8 cellular contexts compared by ENCODE assay signal in the genomic region with DNA sequence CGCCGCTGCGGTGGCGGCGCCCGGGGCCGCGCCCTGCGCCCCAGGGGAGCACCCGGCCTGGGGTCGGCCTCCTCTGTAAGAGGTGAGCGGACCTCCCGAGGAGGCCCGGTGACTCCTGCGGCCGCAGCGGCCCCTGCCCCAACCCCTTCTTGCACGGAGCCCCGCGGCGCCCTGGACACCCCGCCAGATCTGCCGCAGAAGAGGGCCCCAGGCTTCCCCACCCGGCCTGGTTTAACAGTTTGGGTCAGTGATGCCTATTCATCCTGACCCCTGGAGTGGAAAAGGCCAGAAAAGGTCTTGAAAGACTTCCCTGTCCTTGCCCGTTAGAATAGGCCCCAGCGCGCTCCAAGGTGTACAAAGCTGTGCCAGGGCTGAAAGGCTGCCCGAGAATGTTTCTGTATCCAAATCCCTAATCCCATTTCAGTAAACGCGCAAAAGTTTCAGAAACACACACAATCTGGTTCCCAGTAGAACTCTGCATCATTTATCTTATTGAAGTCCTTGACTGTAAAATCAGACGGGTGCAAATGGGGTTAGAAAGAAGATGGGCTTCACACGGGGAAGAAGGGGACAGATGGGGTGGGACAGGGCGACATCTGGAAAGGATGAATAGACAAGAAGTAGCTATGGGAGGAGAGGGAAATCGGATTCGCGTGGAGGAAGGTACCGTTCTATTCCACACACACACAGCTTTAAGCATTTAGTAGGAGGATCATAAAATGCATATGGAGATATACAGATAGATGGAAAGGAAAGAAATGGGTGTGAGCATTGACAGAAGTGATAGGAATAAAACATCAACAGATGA. TPM values are rescaled to one million over a fixed set of nuclear protein-coding genes. Genes with fewer than 3 reads are reported as not detected.
A peak's percentile ranks its signal among the peaks of the same experiment; 100 is the strongest.
DNase-seq lines count a peak whose midpoint lies in the region; ATAC-seq and TF ChIP-seq lines count a peak whose summit lies in the region.

No MANE protein-coding gene starts in this region.

- intact Hi-C loops in CD4-positive, alpha-beta memory T cell (cut with micrococcal nuclease): loop anchor here (1.0 to 2.0 kb wide), 9 partner anchors 27 to 1325 kb away; partner anchors contain the start of genes RPS23, TMEM167A, XRCC4 and ZCCHC9
- intact Hi-C loops in heart left ventricle (cut with DNase I): loop anchor here (1.0 to 10.0 kb wide), 16 partner anchors 35 to 415 kb away; partner anchors contain the start of gene ATG10 (in 10 of the 10)

- peak overlapping the region; percentile 75 for H3K27ac ChIP-seq in CD4-positive, alpha-beta memory T cell (ENCODE audit: low read depth, low read length)
- peak overlapping the region; percentile 94 to 100 (median 99) for H3K27ac ChIP-seq in heart left ventricle

- H3K9me3 ChIP-seq in CD4-positive, alpha-beta memory T cell (ENCODE audit: control insufficient read depth in 1 of 2, low read length in 2 of 2): no peaks in the 10 kb centered on the region
- no peaks in the 10 kb centered on the region for H3K9me3 ChIP-seq in heart left ventricle

- H3K27me3 ChIP-seq in CD4-positive, alpha-beta memory T cell (ENCODE audit: insufficient read depth, low read length): no peaks in the 10 kb centered on the region
- H3K27me3 ChIP-seq in heart left ventricle: no peaks in the 10 kb centered on the region

- H3K9me3 Mint-ChIP-seq in CD4-positive, alpha-beta memory T cell: peaks cover 0 to 2% (median 0%) of the 10 kb centered on the region in 8 donors

- no peak for TF ChIP-seq CTCF in heart left ventricle (IDR thresholded peaks at IDR 0.05)

- peak overlapping the region; percentile 2 to 98 (median 30) for H3K27ac Mint-ChIP-seq in CD4-positive, alpha-beta memory T cell

- POLR2A ChIA-PET in CD4-positive, alpha-beta memory T cell (lab: Charles Lee; ENCODE audit: partially characterized antibody): interaction anchor here (0.7 to 5.1 kb wide), 18 partner anchors 11 to 1325 kb away, joined by 3 to 475 read pairs (median 8); partner anchors contain the start of genes ATG10, TMEM167A and XRCC4

- 19 to 52% (median 25%) methylated on average over 14 to 37 of the region's 37 CpGs for WGBS in heart left ventricle, 4 donors

- H3K4me3 ChIP-seq in CD4-positive, alpha-beta memory T cell (ENCODE audit: low read length in 2 of 2): peak overlapping the region in 1 of 2 donors; percentile 68
- peak overlapping the region; percentile 62 to 98 (median 81) for H3K4me3 ChIP-seq in heart left ventricle

- H3K36me3 Mint-ChIP-seq in CD4-positive, alpha-beta memory T cell: peaks cover 0 to 10% of the 10 kb centered on the region in 2 donors

- peak overlapping the region; percentile 43 to 95 (median 82) for H3K4me3 Mint-ChIP-seq in CD4-positive, alpha-beta memory T cell

- H3K27me3 Mint-ChIP-seq in CD4-positive, alpha-beta memory T cell: peaks cover 0 to 2% of the 10 kb centered on the region in 2 donors

- peaks cover 20% of the 10 kb centered on the region for H3K4me1 ChIP-seq in CD4-positive, alpha-beta memory T cell (ENCODE audit: insufficient read depth, low read length)
- H3K4me1 ChIP-seq in heart left ventricle: peaks cover 2 to 51% (median 32%) of the 10 kb centered on the region in 12 donors

- H3K36me3 ChIP-seq in CD4-positive, alpha-beta memory T cell (ENCODE audit: insufficient read depth, low read length): no peaks in the 10 kb centered on the region
- H3K36me3 ChIP-seq in heart left ventricle: no peaks in the 10 kb centered on the region

- CTCF ChIA-PET in CD4-positive, alpha-beta memory T cell (lab: Charles Lee; ENCODE audit: partially characterized antibody): interaction anchor here (1.0 to 3.3 kb wide), 9 partner anchors 10 to 414 kb away, joined by 3 to 53 read pairs (median 6); no protein-coding TSS in a partner anchor

- peaks cover 12 to 33% (median 27%) of the 10 kb centered on the region in 4 donors for H3K4me1 Mint-ChIP-seq in CD4-positive, alpha-beta memory T cell

- no peak for TF ChIP-seq POLR2A in heart left ventricle (IDR thresholded peaks at IDR 0.05)

- DNase-seq in CD4-positive, alpha-beta memory T cell: peak in 1 of 5 donors; percentile 8
- DNase-seq in HuH-7 (ENCODE audit: low spot score) (peak; percentile 24), heart left ventricle (no peak), putamen (ENCODE audit: low spot score) (peak; percentile 57), iPS-NIHi11 (ENCODE audit: low spot score) (no peak)
- DNase-seq in activated naive CD4-positive, alpha-beta T cell treated with anti-CD3 and anti-CD28 coated beads, Interleukin-2, amount 50 U/mL, for 16 hours: peak; percentile 19

- ATAC-seq in heart left ventricle: no peak
- no peak for ATAC-seq in GM19023 (IDR thresholded peaks at IDR 0.05; ENCODE audit: unreplicated experiment)
- ATAC-seq in GM21423 (IDR thresholded peaks at IDR 0.05; ENCODE audit: unreplicated experiment): no peak

RNA-seq across cellular contexts. Expression of gene SSBP2, which starts 1.1 kb away (rescaled TPM):
- 10 to 100 TPM; 54.4 to 63.3 TPM for total RNA-seq in CD4-positive, alpha-beta memory T cell
- polyA plus RNA-seq in CD4-positive, alpha-beta memory T cell: 10 to 100 TPM; 46.4 to 91.7 TPM
- total RNA-seq in heart left ventricle: 10 to 100 TPM; 38.6 to 98.1 (median 50.7) TPM
- polyA plus RNA-seq in heart left ventricle: 10 to 100 TPM; 25.6 to 59.1 TPM

Comparison
In these comparisons a context has a peak if more than half of its experiments do, and no peak if none do; other contexts are left out.
1. DNase-seq: peak in HuH-7 (single experiment), activated naive CD4-positive, alpha-beta T cell treated with anti-CD3 and anti-CD28 coated beads, Interleukin-2, amount 50 U/mL, for 16 hours (single experiment) and putamen (single experiment); none in heart left ventricle (0 of 5) and iPS-NIHi11 (single experiment).